In genomic region chr3:133448478-133449122, GRCh38 we compare ENCODE assay signal across 8 cellular contexts. TPM values are rescaled to one million over a fixed set of nuclear protein-coding genes. Genes with fewer than 3 reads are reported as not detected.
DNase-seq lines count a peak whose midpoint lies in the region; ATAC-seq and TF ChIP-seq lines count a peak whose summit lies in the region.

No MANE protein-coding gene starts in this region.

- no peak for TF ChIP-seq CTCF in gastrocnemius medialis (IDR thresholded peaks at IDR 0.05 in 4 of 5, conservative IDR thresholded peaks at IDR 0.05 in 1 of 5)

- no peaks in the 10 kb centered on the region for H3K27me3 Mint-ChIP-seq in activated T-helper 17 cell treated with anti-CD3 and anti-CD28 coated beads, Interleukin-2, amount 50 U/mL, for 72 hours

- no peaks in the 10 kb centered on the region for H3K36me3 ChIP-seq in gastrocnemius medialis

- H3K4me3 Mint-ChIP-seq in activated T-helper 17 cell treated with anti-CD3 and anti-CD28 coated beads, Interleukin-2, amount 50 U/mL, for 72 hours, result peak overlapping the region; percentile 34

- H3K9me3 Mint-ChIP-seq in activated T-helper 17 cell treated with anti-CD3 and anti-CD28 coated beads, Interleukin-2, amount 50 U/mL, for 72 hours, result no peaks in the 10 kb centered on the region

- peak overlapping the region; percentile 44 for H3K27ac Mint-ChIP-seq in activated T-helper 17 cell treated with anti-CD3 and anti-CD28 coated beads, Interleukin-2, amount 50 U/mL, for 72 hours

- no peak overlapping the region for H3K4me3 ChIP-seq in gastrocnemius medialis

- H3K9me3 ChIP-seq in gastrocnemius medialis, result no peaks in the 10 kb centered on the region

- peaks cover 30% of the 10 kb centered on the region for H3K4me1 Mint-ChIP-seq in activated T-helper 17 cell treated with anti-CD3 and anti-CD28 coated beads, Interleukin-2, amount 50 U/mL, for 72 hours

- no peak overlapping the region for H3K27ac ChIP-seq in gastrocnemius medialis

- peaks cover 0 to 8% of the 10 kb centered on the region in 2 donors for H3K4me1 ChIP-seq in gastrocnemius medialis

- no peak for TF ChIP-seq POLR2A in gastrocnemius medialis (IDR thresholded peaks at IDR 0.05)

- no peaks in the 10 kb centered on the region for H3K27me3 ChIP-seq in gastrocnemius medialis

- peak; percentile 90 for ATAC-seq in GM19468 (IDR thresholded peaks at IDR 0.05; ENCODE audit: extremely low read depth, unreplicated experiment)
- peak; percentile 92 for ATAC-seq in HG03521 (IDR thresholded peaks at IDR 0.05; ENCODE audit: unreplicated experiment)
- peak; percentile 97 for ATAC-seq in activated T-helper 17 cell treated with anti-CD3 and anti-CD28 coated beads, Interleukin-2, amount 50 U/mL, for 72 hours (replicated peaks)
- ATAC-seq in gastrocnemius medialis, result no peak

- DNase-seq in DMS79 treated with DMSO at 0.1 percent for 48 hours (lab: John Stamatoyannopoulos, UW) (peak; percentile 48), NCI-H2171 treated with DMSO at 0.1 percent for 48 hours (lab: John Stamatoyannopoulos, UW) (no peak), posterior cingulate gyrus (no peak), gastrocnemius medialis (no peak)
- DNase-seq in stimulated activated CD8-positive, alpha-beta memory T cell treated with anti-CD3 and anti-CD28 coated beads, Interleukin-4, amount 100 ng/mL, for 48 hours, result peak; percentile 65

- H3K36me3 Mint-ChIP-seq in activated T-helper 17 cell treated with anti-CD3 and anti-CD28 coated beads, Interleukin-2, amount 50 U/mL, for 72 hours (ENCODE audit: low read depth), result no peaks in the 10 kb centered on the region

- intact Hi-C loops in posterior cingulate gyrus (cut with DNase I), result loop anchor here (10.0 kb wide), 1 partner anchor 116 kb away; no protein-coding TSS in a partner anchor
- intact Hi-C loops in gastrocnemius medialis (cut with DNase I; ENCODE audit: low total_unique reads), result no loop called here

- in situ Hi-C loops in gastrocnemius medialis (cut with MboI; ENCODE audit: low sequenced_read_pairs in 4 of 4), result no loop called here

RNA-seq across cellular contexts. Expression of gene BFSP2, which starts 48.7 kb away (rescaled TPM):
- 1 to 10 TPM in 1 of 2 donors, not detected in 1; 1.0 TPM for total RNA-seq in activated T-helper 17 cell treated with anti-CD3 and anti-CD28 coated beads, Interleukin-2, amount 50 U/mL, for 72 hours
- total RNA-seq in gastrocnemius medialis, result not detected

Comparison
In these comparisons a context has a peak if more than half of its experiments do, and no peak if none do; other contexts are left out.
1. DNase-seq: peak in DMS79 treated with DMSO at 0.1 percent for 48 hours (single experiment) and stimulated activated CD8-positive, alpha-beta memory T cell treated with anti-CD3 and anti-CD28 coated beads, Interleukin-4, amount 100 ng/mL, for 48 hours (single experiment); none in NCI-H2171 treated with DMSO at 0.1 percent for 48 hours (single experiment), posterior cingulate gyrus (0 of 10) and gastrocnemius medialis (0 of 2).
2. ATAC-seq: peak in GM19468 (single experiment), HG03521 (single experiment) and activated T-helper 17 cell treated with anti-CD3 and anti-CD28 coated beads, Interleukin-2, amount 50 U/mL, for 72 hours (single experiment); none in gastrocnemius medialis (0 of 2).